11 cellular contexts compared by ENCODE assay signal in the genomic region with DNA sequence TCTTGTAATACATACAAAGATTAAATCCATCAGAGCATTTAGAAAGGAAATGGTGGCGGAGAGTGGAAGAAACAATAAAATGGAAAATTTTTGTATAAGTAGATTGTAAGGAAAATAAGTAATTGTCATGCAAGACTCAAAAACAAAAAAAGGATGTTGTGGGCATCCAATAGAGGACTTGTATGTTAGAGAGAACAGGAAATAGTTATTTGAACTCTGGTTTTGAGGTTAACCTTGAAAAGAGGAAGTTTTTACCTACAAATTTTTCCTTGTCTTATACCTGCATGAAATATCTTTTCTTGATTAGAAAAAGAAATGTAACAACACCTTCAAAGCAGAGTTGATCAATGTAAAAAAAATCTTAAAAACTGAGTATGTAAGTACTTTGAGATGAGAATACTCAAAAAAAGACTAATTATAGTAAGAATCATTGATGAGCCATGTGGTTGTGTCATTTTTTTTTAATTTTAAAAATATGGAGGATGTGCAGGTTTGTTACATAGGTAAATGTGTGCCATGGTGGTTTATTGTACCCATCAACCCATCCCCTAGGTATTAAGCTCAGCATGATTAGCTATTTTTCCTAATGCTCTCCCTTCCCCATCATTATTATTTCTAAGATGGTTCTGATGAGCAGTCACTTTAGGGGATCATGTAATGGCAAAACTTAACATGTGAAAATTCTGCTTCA. TPM values are rescaled to one million over a fixed set of nuclear protein-coding genes. Genes with fewer than 3 reads are reported as not detected.
DNase-seq lines count a peak whose midpoint lies in the region; ATAC-seq, FAIRE-seq and TF ChIP-seq lines count a peak whose summit lies in the region.
"Had no signal": no experiment of that assay in that cellular context is flagged by ENCODE, and none has a peak within 500 bp of the region (broad histone marks: within the 10 kb centered on the region; RNA-seq: fewer than 3 reads in every experiment).

No MANE protein-coding gene starts in this region.

- no peak for TF ChIP-seq EP300 in GM12878 (IDR thresholded peaks at IDR 0.05; ENCODE audit: borderline replicate concordance in 1 of 2, control insufficient read depth in 1 of 2, low read depth in 2 of 2, low read length in 2 of 2)

- H3K27ac ChIP-seq in GM12878 (ENCODE audit: control insufficient read depth, insufficient read depth) (no peak overlapping the region), thyroid gland (no peak overlapping the region)

- RAD21 ChIA-PET in GM12878 (lab: Charles Lee; ENCODE audit: unreplicated experiment): no interaction called here

- SMC1A ChIA-PET in GM12878 (lab: Charles Lee; ENCODE audit: uncharacterized antibody, unreplicated experiment): interaction anchor here (0.7 to 1.5 kb wide), 3 partner anchors 13 to 99 kb away, joined by 3 to 4 read pairs (median 3); no protein-coding TSS in a partner anchor

- intact Hi-C loops in GM12878 (cut with micrococcal nuclease; ENCODE audit: unreplicated experiment): no loop called here
- intact Hi-C loops in thyroid gland (cut with DNase I): no loop called here

- no peak for DNase-seq in GM12878 (ENCODE audit: low read depth, low spot score)
- DNase-seq in nucleus accumbens (lab: John Stamatoyannopoulos, UW): no peak
- no peak for DNase-seq in thyroid gland
- DNase-seq in activated effector memory CD4-positive, alpha-beta T cell treated with anti-CD3 and anti-CD28 coated beads, Interleukin-2, amount 50 U/mL, for 16 hours: no peak
- DNase-seq: NCI-H748 treated with DMSO at 0.1 percent for 48 hours had no signal

- no peaks in the 10 kb centered on the region for H3K4me1 ChIP-seq in GM12878 (ENCODE audit: control insufficient read depth, insufficient read depth, low read length)
- H3K4me1 ChIP-seq in thyroid gland: no peaks in the 10 kb centered on the region

- in situ Hi-C loops in GM12878 (cut with MboI): no loop called here

- no peak overlapping the region for H3K9ac ChIP-seq in GM12878 (ENCODE audit: control insufficient read depth, insufficient read depth, low read length)

- H2AFZ ChIP-seq in GM12878 (ENCODE audit: control insufficient read depth, low read depth, low read length): no peak overlapping the region

- CTCF ChIA-PET in GM12878 (lab: Yijun Ruan, JAX): no interaction called here

- H3K4me2 ChIP-seq in GM12878 (ENCODE audit: control insufficient read depth, insufficient read depth): no peak overlapping the region

- BruUV-seq in GM12878 (replicated peaks; lab: Mats Ljungman, UMichigan): no TSS peak

- POLR2A ChIA-PET in GM12878 (lab: Charles Lee): interaction anchor here (0.7 kb wide), 1 partner anchor 612 kb away, joined by 5 read pairs; no protein-coding TSS in a partner anchor

- TF ChIP-seq POLR2A in GM12878 (IDR thresholded peaks at IDR 0.05; ENCODE audit: low read depth, low read length) (no peak), thyroid gland (IDR thresholded peaks at IDR 0.05) (no peak)

- ATAC-seq in GM18517 (IDR thresholded peaks at IDR 0.05; ENCODE audit: unreplicated experiment) (peak; percentile 93), GM21576 (IDR thresholded peaks at IDR 0.05; ENCODE audit: unreplicated experiment) (peak; percentile 82), HG03521 (IDR thresholded peaks at IDR 0.05; ENCODE audit: unreplicated experiment) (peak; percentile 77), GM12878 (peak; percentile 58), SK-N-SH treated with all-trans-retinoic acid at 6 μM for 48 hours (no peak)
- ATAC-seq: esophagus mucosa had no signal

- H3K27me3 ChIP-seq in GM12878 (replicated peaks in 1 of 2; ENCODE audit: control insufficient read depth in 2 of 2, insufficient read depth in 2 of 2, low read length in 1 of 2) (no peaks in the 10 kb centered on the region), thyroid gland (no peaks in the 10 kb centered on the region)

- no peaks in the 10 kb centered on the region; the same call in 2 of the 3 replicates for H3K9me3 ChIP-seq in GM12878 (replicated peaks; ENCODE audit: control insufficient read depth, insufficient read depth, low read length)
- H3K9me3 ChIP-seq in thyroid gland: no peaks in the 10 kb centered on the region

- TF ChIP-seq RAD21 in GM12878 (IDR thresholded peaks at IDR 0.05; ENCODE audit: insufficient read depth, low read depth, low read length): no peak

- H3K79me2 ChIP-seq in GM12878 (ENCODE audit: control insufficient read depth, insufficient read depth, low read length): no peaks in the 10 kb centered on the region

- no peaks in the 10 kb centered on the region for H4K20me1 ChIP-seq in GM12878 (ENCODE audit: control insufficient read depth, insufficient read depth)

- WGBS in GM12878 (ENCODE audit: insufficient coverage, insufficient replicate concordance, low lambda C conversion rate, missing lambda C conversion rate): 50% methylated on average over 1 of the region's 1 CpG
- WGBS in thyroid gland, 2 donors: 1 to 27% methylated on average over 1 of the region's 1 CpG

- TF ChIP-seq CTCF in GM12878 (IDR thresholded peaks at IDR 0.05 in 2 of 3, conservative IDR thresholded peaks at IDR 0.05 in 1 of 3; ENCODE audit: control insufficient read depth in 2 of 3, extremely low read depth in 1 of 3, insufficient read depth in 1 of 3, low read depth in 3 of 3, low read length in 3 of 3) (no peak), thyroid gland (IDR thresholded peaks at IDR 0.05) (no peak)

- H3K36me3 ChIP-seq in GM12878 (ENCODE audit: control insufficient read depth in 2 of 2, insufficient read depth in 2 of 2, low read length in 1 of 2): no peaks in the 10 kb centered on the region
- peaks cover 0 to 9% of the 10 kb centered on the region in 2 donors for H3K36me3 ChIP-seq in thyroid gland

- H3K4me3 ChIP-seq in GM12878 (no peak overlapping the region), thyroid gland (replicated peaks in 1 of 3) (no peak overlapping the region)

- no peak for FAIRE-seq in GM12878 (lab: Jason Lieb, UNC)
- FAIRE-seq: GM12892 had no signal

TF ChIP-seq in GM12878, 131 proteins besides CTCF, POLR2A, EP300 and RAD21 (continues in another document):
- no peak for TF ChIP-seq BACH1 (IDR thresholded peaks at IDR 0.05; ENCODE audit: borderline replicate concordance)
- no peak for TF ChIP-seq SUZ12 (IDR thresholded peaks at IDR 0.05; ENCODE audit: unreplicated experiment)
- no peak for TF ChIP-seq SIN3A (IDR thresholded peaks at IDR 0.05; ENCODE audit: low read depth, low read length)
- peak; percentile 64 for TF ChIP-seq RUNX3 (IDR thresholded peaks at IDR 0.05; ENCODE audit: low read length)
- 0 out of 2 replicates have a peak, but pooled peaks have one; percentile 44 for TF ChIP-seq NFIC (IDR thresholded peaks at IDR 0.05; ENCODE audit: low read depth, low read length)

TF ChIP-seq in SK-N-SH treated with all-trans-retinoic acid at 6 μM for 48 hours, 23 proteins besides CTCF, POLR2A, EP300 and RAD21:
- TF ChIP-seq SNAI2 (CRISPR knock-in tag; IDR thresholded peaks at IDR 0.05) (no peak), ZFP3 (CRISPR knock-in tag; IDR thresholded peaks at IDR 0.05) (no peak), BACH2 (CRISPR knock-in tag; IDR thresholded peaks at IDR 0.05; ENCODE audit: borderline replicate concordance) (no peak)
TF ChIP-seq in SK-N-SH treated with all-trans-retinoic acid at 6 μM for 48 hours: peak in this region for 0.

RNA-seq across cellular contexts. Expression of a gene that starts 11.9 kb away (rescaled TPM):
- total RNA-seq in GM12878 (2013; cell fraction: nucleolus; rRNA removed): 29.7 and 32.0 TPM in 2 replicates
- total RNA-seq in GM12878 (2014; rRNA removed): 12.4 and 16.8 TPM in 2 replicates
- 13.3 and 13.4 TPM in 2 replicates for total RNA-seq in GM12878 (2014; rRNA removed; fragmentation: Illumina TruSeq; extraction: Trizol)
- 12.1 and 14.4 TPM in 2 replicates for total RNA-seq in GM12878 (2021)
- 2.5 TPM for polyA plus RNA-seq in GM12878 (2011; ENCODE audit: low read depth)
- 21.2 and 35.6 TPM in 2 replicates for polyA plus RNA-seq in GM12878 (2011; rRNA removed)
- 6.8 and 7.6 TPM in 2 replicates for polyA plus RNA-seq in GM12878 (2011; cell fraction: cytosol; rRNA removed)
- polyA plus RNA-seq in GM12878 (2011; cell fraction: nucleus; rRNA removed): 10.2 and 11.1 TPM in 2 replicates
- polyA plus RNA-seq in GM12878 (2012): 4.8 and 6.7 TPM in 2 replicates
- 10.7 and 14.0 TPM in 2 replicates for polyA plus RNA-seq in GM12878 (2014; fragmentation: Illumina TruSeq; extraction: Trizol)
- 1 to 10 TPM; 3.7 to 5.4 TPM for polyA plus RNA-seq in GM12878 (2014; fragmentation: Nextera tagmentation; extraction: Ambion mirVana)
- polyA plus RNA-seq in GM12878 (2014; rRNA removed): 5.4 and 5.6 TPM in 2 replicates
- polyA plus RNA-seq in GM12878 (2016; fragmentation: Nextera tagmentation; extraction: Ambion mirVana): 10 to 100 TPM; 13.3 to 20.4 TPM
- polyA minus RNA-seq in GM12878 (2011; rRNA and poly(A)+ RNA removed): 9.9 and 21.1 TPM in 2 replicates
- 10.7 and 17.8 TPM in 2 replicates for polyA minus RNA-seq in GM12878 (2011; cell fraction: cytosol; rRNA and poly(A)+ RNA removed)
- polyA minus RNA-seq in GM12878 (2011; cell fraction: nucleus; rRNA and poly(A)+ RNA removed): 8.9 and 16.2 TPM in 2 replicates
- total RNA-seq in thyroid gland: 100 to 1,000 TPM in 2 of 4 donors, 10 to 100 TPM in 2; 91.4 to 135 (median 108) TPM
